ENCODE assay signal across 2 cellular contexts in the genomic region with DNA sequence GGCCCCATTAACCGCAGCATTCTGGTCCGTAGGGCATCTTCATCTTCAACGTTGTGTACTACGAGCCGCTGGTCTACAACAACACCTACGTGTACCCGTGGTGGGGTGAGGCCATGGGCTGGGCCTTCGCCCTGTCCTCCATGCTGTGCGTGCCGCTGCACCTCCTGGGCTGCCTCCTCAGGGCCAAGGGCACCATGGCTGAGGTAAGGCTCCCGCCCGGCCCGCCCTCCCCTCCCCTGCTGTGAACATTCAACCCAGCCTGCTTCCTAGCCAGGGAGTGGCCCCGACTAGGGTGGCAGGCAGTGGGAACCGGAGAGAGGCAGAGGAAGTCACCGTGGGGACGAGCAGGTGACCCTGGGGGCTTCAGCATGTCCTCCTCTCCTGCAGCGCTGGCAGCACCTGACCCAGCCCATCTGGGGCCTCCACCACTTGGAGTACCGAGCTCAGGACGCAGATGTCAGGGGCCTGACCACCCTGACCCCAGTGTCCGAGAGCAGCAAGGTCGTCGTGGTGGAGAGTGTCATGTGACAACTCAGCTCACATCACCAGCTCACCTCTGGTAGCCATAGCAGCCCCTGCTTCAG.
A peak's percentile ranks its signal among the peaks of the same experiment; 100 is the strongest.
TF ChIP-seq lines count a peak whose summit lies in the region.

No MANE protein-coding gene starts in this region.

TF ChIP-seq in HepG2, 621 proteins besides CTCF, POLR2A, EP300 and RAD21:
- TF ChIP-seq ZNF772 (CRISPR knock-in tag; IDR thresholded peaks at IDR 0.05) = no peak
- TF ChIP-seq ZNF383 (CRISPR knock-in tag; IDR thresholded peaks at IDR 0.05; ENCODE audit: borderline replicate concordance) = no peak
- TF ChIP-seq RBFOX2 (IDR thresholded peaks at IDR 0.05; ENCODE audit: low read depth, low read length) = peak; percentile 52; the same call in 1 of the 2 replicates
- TF ChIP-seq MIER2 (CRISPR knock-in tag; IDR thresholded peaks at IDR 0.05) = no peak
- TF ChIP-seq, protein P1, sequence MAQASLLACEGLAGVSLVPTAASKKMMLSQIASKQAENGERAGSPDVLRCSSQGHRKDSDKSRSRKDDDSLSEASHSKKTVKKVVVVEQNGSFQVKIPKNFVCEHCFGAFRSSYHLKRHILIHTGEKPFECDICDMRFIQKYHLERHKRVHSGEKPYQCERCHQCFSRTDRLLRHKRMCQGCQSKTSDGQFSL (CRISPR knock-in tag; IDR thresholded peaks at IDR 0.05) = no peak
TF ChIP-seq in HepG2: peak in this region for 1.

TF ChIP-seq in endothelial cell of umbilical vein, 7 proteins besides CTCF, POLR2A, EP300 and RAD21:
- TF ChIP-seq FOS (IDR thresholded peaks at IDR 0.05; ENCODE audit: borderline replicate concordance, insufficient read depth, low read length) = no peak
- TF ChIP-seq MYC (IDR thresholded peaks at IDR 0.05; ENCODE audit: low read depth, low read length) = no peak
- TF ChIP-seq GATA2 (IDR thresholded peaks at IDR 0.05; ENCODE audit: insufficient read depth, insufficient read length, low read depth, low read length) = no peak
- TF ChIP-seq JUN (IDR thresholded peaks at IDR 0.05; ENCODE audit: borderline replicate concordance, insufficient read depth, insufficient read length, low read depth) = no peak
- TF ChIP-seq, protein P2, sequence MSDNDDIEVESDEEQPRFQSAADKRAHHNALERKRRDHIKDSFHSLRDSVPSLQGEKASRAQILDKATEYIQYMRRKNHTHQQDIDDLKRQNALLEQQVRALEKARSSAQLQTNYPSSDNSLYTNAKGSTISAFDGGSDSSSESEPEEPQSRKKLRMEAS (IDR thresholded peaks at IDR 0.05; ENCODE audit: insufficient read depth, insufficient read length) = no peak
- TF ChIP-seq EZH2 (IDR thresholded peaks at IDR 0.05; ENCODE audit: borderline replicate concordance, low read depth, low read length, severe bottlenecking) = no peak
- TF ChIP-seq POLR2AphosphoS5 (IDR thresholded peaks at IDR 0.05; ENCODE audit: insufficient read depth, low read depth, low read length) = no peak
